8 cellular contexts compared by ENCODE assay signal in the genomic region with DNA sequence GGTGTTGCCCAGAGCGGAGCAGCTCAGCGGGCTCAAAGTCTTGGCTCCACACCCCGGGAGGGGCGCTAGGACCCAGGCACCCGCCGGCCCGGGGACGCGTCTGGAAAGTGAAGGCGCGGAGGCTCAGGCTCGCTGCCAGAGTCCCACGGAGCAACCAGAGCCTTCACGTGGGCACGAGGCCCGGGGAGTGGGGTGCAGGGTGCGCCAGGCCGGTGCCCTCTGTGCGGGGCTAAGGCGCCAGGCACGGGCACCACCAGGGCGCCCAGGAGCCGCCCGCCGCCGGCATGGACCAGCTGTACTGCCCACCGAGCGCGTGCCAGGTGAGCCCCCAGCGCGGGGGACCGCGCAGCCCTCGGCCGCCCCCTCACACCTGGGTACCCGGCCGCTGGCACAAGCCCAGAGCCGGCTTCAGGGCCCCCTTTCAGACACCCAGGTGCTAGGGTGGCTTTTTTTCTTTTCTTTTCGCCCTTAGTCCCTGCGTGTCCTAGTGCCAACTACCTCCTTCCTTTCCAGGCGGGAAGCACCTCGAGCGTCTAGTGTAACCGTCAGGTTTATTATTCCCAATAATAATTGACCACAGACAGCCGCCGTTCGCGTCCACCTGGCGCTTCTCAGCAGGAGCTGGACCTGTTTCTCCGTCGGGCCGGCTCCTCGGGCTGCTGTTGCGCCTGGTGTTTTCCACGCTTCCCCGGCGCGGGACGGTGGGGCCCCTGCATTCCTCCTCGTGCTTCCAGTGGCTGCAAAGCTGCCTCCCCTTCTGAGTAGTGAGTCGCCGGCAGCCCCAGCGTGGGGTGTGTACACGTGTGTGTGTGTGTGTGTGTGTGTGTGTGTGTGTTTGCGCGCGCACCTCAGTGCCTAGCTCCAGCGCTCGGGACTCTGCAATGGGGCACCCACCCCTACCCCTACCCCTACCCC. TPM values are rescaled to one million over a fixed set of nuclear protein-coding genes. Genes with fewer than 3 reads are reported as not detected.
DNase-seq lines count a peak whose midpoint lies in the region; ATAC-seq and TF ChIP-seq lines count a peak whose summit lies in the region.

No MANE protein-coding gene starts in this region.

- H3F3A ChIP-seq in SK-N-SH (replicated peaks; ENCODE audit: insufficient read depth), result no peaks in the 10 kb centered on the region

- H3K4me1 ChIP-seq in SK-N-SH (ENCODE audit: control insufficient read depth in 1 of 2, insufficient read depth in 2 of 2, low read depth in 1 of 2, low read length in 1 of 2) (peaks cover 0 to 4% of the 10 kb centered on the region in 2 experiments; a peak in 1 of 4 replicates), right cardiac atrium (ENCODE audit: control insufficient read depth, insufficient read depth, low read length) (peaks cover 3% of the 10 kb centered on the region)

- in situ Hi-C loops in G401 (cut with HindIII; ENCODE audit: low sequenced_read_pairs), result no loop called here

- H3K4me3 ChIP-seq in SK-N-SH (ENCODE audit: low read depth in 2 of 2, low read length in 1 of 2) (peak overlapping the region in 1 of 2 experiments; percentile 47; a peak in 2 of 4 replicates), right cardiac atrium (ENCODE audit: low read length) (peak overlapping the region; percentile 43), retinal pigment epithelial cell (ENCODE audit: low read length) (peak overlapping the region; percentile 43)

- H3K36me3 ChIP-seq in SK-N-SH (replicated peaks in 1 of 2; ENCODE audit: control insufficient read depth in 1 of 2, insufficient read depth in 2 of 2, low read length in 1 of 2), result no peaks in the 10 kb centered on the region

- POLR2A ChIA-PET in SK-N-SH (lab: Yijun Ruan, JAX), result no interaction called here

- H3K27me3 ChIP-seq in SK-N-SH (ENCODE audit: insufficient read depth) (peaks cover 33% of the 10 kb centered on the region), right cardiac atrium (ENCODE audit: control insufficient read depth, insufficient read depth) (no peaks in the 10 kb centered on the region)

- DNase-seq in G401 (ENCODE audit: low spot score) (peak; percentile 8), SK-N-SH (peak; percentile 73), right cardiac atrium (peak; percentile 65 to 82 (median 81)), retinal pigment epithelial cell (ENCODE audit: low read depth) (no peak), A172 (ENCODE audit: low spot score) (no peak)
- DNase-seq in stimulated activated CD4-positive, alpha-beta T cell treated with anti-CD3 and anti-CD28 coated beads, Interleukin-12 subunit alpha, Interleukin-12 subunit beta, amount 100 ng/mL, for 4 hours, result no peak

- TF ChIP-seq EP300 in SK-N-SH (IDR thresholded peaks at IDR 0.05; ENCODE audit: borderline replicate concordance in 1 of 2, low read depth in 1 of 2, low read length in 1 of 2), result no peak

- H3K4me1 Mint-ChIP-seq in activated T-helper 17 cell treated with anti-CD3 and anti-CD28 coated beads, Interleukin-2, amount 50 U/mL, for 72 hours, result no peaks in the 10 kb centered on the region

- peak overlapping the region; percentile 24; the same call in 1 of the 2 replicates for H3K4me2 ChIP-seq in SK-N-SH

- H3K9ac ChIP-seq in SK-N-SH, result no peak overlapping the region

- ATAC-seq in right cardiac atrium (peak; percentile 68 to 76), GM21825 (IDR thresholded peaks at IDR 0.05; ENCODE audit: unreplicated experiment) (no peak)
- ATAC-seq in activated T-helper 17 cell treated with anti-CD3 and anti-CD28 coated beads, Interleukin-2, amount 50 U/mL, for 72 hours (replicated peaks), result no peak

- H4K20me1 ChIP-seq in SK-N-SH (ENCODE audit: insufficient read depth), result no peaks in the 10 kb centered on the region

- H3K9me3 ChIP-seq in SK-N-SH (no peaks in the 10 kb centered on the region), right cardiac atrium (ENCODE audit: control insufficient read depth, low read length) (no peaks in the 10 kb centered on the region)

- intact Hi-C loops in right cardiac atrium (cut with DNase I), result no loop called here

- H3K9me2 ChIP-seq in SK-N-SH, result no peaks in the 10 kb centered on the region

- CTCF ChIA-PET in SK-N-SH (lab: Yijun Ruan, JAX), result interaction anchor here (1.2 to 1.6 kb wide), 2 partner anchors 9 to 35 kb away, joined by 3 to 4 read pairs; no protein-coding TSS in a partner anchor

- H3K27me3 Mint-ChIP-seq in activated T-helper 17 cell treated with anti-CD3 and anti-CD28 coated beads, Interleukin-2, amount 50 U/mL, for 72 hours, result peaks cover 42% of the 10 kb centered on the region

- WGBS in SK-N-SH (ENCODE audit: low lambda C conversion rate), result 17% methylated on average over 27 of the region's 69 CpGs
- WGBS in right cardiac atrium, result 1% methylated on average over 69 of the region's 69 CpGs

- no peak for TF ChIP-seq RAD21 in SK-N-SH (IDR thresholded peaks at IDR 0.05; ENCODE audit: low read length)

- H3K27ac ChIP-seq in SK-N-SH (ENCODE audit: low read depth in 2 of 2, low read length in 1 of 2), result no peak overlapping the region
- no peak overlapping the region for H3K27ac ChIP-seq in right cardiac atrium (ENCODE audit: low read length)

- no peak overlapping the region for H3K4me3 Mint-ChIP-seq in activated T-helper 17 cell treated with anti-CD3 and anti-CD28 coated beads, Interleukin-2, amount 50 U/mL, for 72 hours

- H3K27ac Mint-ChIP-seq in activated T-helper 17 cell treated with anti-CD3 and anti-CD28 coated beads, Interleukin-2, amount 50 U/mL, for 72 hours, result no peak overlapping the region

- TF ChIP-seq CTCF in SK-N-SH (IDR thresholded peaks at IDR 0.05), result no peak
- no peak for TF ChIP-seq CTCF in retinal pigment epithelial cell (conservative IDR thresholded peaks at IDR 0.05; ENCODE audit: low read depth, low read length)

- no peaks in the 10 kb centered on the region for H3K79me2 ChIP-seq in SK-N-SH (ENCODE audit: insufficient read depth)

- H3K9me3 Mint-ChIP-seq in activated T-helper 17 cell treated with anti-CD3 and anti-CD28 coated beads, Interleukin-2, amount 50 U/mL, for 72 hours, result no peaks in the 10 kb centered on the region

- H3K36me3 Mint-ChIP-seq in activated T-helper 17 cell treated with anti-CD3 and anti-CD28 coated beads, Interleukin-2, amount 50 U/mL, for 72 hours (ENCODE audit: low read depth), result no peaks in the 10 kb centered on the region

- H2AFZ ChIP-seq in SK-N-SH (ENCODE audit: low read depth), result no peak overlapping the region

TF ChIP-seq in SK-N-SH, 30 proteins besides CTCF, POLR2A, EP300 and RAD21 (continues in another document):
- no peak for TF ChIP-seq GABPA (IDR thresholded peaks at IDR 0.05; ENCODE audit: low read depth)
- TF ChIP-seq TAF1 (IDR thresholded peaks at IDR 0.05; ENCODE audit: borderline replicate concordance, low read depth, low read length), result no peak
- TF ChIP-seq, protein P1, sequence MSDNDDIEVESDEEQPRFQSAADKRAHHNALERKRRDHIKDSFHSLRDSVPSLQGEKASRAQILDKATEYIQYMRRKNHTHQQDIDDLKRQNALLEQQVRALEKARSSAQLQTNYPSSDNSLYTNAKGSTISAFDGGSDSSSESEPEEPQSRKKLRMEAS (IDR thresholded peaks at IDR 0.05; ENCODE audit: low read depth), result no peak
- TF ChIP-seq FOSL2 (IDR thresholded peaks at IDR 0.05; ENCODE audit: borderline replicate concordance, low read depth), result no peak
- TF ChIP-seq TCF12 (IDR thresholded peaks at IDR 0.05), result no peak
- TF ChIP-seq JUND (IDR thresholded peaks at IDR 0.05), result no peak
- TF ChIP-seq ELF1 (IDR thresholded peaks at IDR 0.05), result no peak
- TF ChIP-seq CHD2 (IDR thresholded peaks at IDR 0.05; ENCODE audit: low read length, partially characterized antibody), result no peak
- no peak for TF ChIP-seq RFX5 (IDR thresholded peaks at IDR 0.05; ENCODE audit: low read length)
- no peak for TF ChIP-seq NRF1 (IDR thresholded peaks at IDR 0.05; ENCODE audit: low read depth, low read length)
- TF ChIP-seq YY1 (IDR thresholded peaks at IDR 0.05; ENCODE audit: low read depth), result no peak
- TF ChIP-seq, protein P2, sequence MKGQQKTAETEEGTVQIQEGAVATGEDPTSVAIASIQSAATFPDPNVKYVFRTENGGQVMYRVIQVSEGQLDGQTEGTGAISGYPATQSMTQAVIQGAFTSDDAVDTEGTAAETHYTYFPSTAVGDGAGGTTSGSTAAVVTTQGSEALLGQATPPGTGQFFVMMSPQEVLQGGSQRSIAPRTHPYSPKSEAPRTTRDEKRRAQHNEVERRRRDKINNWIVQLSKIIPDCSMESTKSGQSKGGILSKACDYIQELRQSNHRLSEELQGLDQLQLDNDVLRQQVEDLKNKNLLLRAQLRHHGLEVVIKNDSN (IDR thresholded peaks at IDR 0.05; ENCODE audit: borderline replicate concordance, low read depth), result no peak
- TF ChIP-seq MEF2A (IDR thresholded peaks at IDR 0.05; ENCODE audit: borderline replicate concordance, low read depth), result no peak

RNA-seq across cellular contexts. Expression of a gene that starts 30.1 kb away (rescaled TPM):
- total RNA-seq in G401 (2014; rRNA removed; shearing (Covaris generic)), result 0.68 and 5.6 TPM in 2 replicates
- polyA plus RNA-seq in SK-N-SH (2012; rRNA removed) (not detected in 2 replicates), right cardiac atrium (15.1 TPM)
- 0.03 TPM in 2 replicates for polyA plus RNA-seq in SK-N-SH (2012; cell fraction: cytosol; rRNA removed)
- polyA plus RNA-seq in SK-N-SH (2012; cell fraction: nucleus; rRNA removed), result 0.08 TPM in 1 of 2 replicates, not detected in the other
- total RNA-seq in right cardiac atrium, result 10 to 100 TPM; 35.8 to 71.2 (median 46.5) TPM
- total RNA-seq in A172 (2014; rRNA removed; shearing (Covaris generic)), result 0.05 TPM in 1 of 2 replicates, not detected in the other
- total RNA-seq in activated T-helper 17 cell treated with anti-CD3 and anti-CD28 coated beads, Interleukin-2, amount 50 U/mL, for 72 hours, result not detected

Comparison
In these comparisons a context has a peak if more than half of its experiments do, and no peak if none do; other contexts are left out.
1. DNase-seq: peak in G401 (single experiment), SK-N-SH (single experiment) and right cardiac atrium (3 of 3); none in retinal pigment epithelial cell (single experiment), A172 (single experiment) and stimulated activated CD4-positive, alpha-beta T cell treated with anti-CD3 and anti-CD28 coated beads, Interleukin-12 subunit alpha, Interleukin-12 subunit beta, amount 100 ng/mL, for 4 hours (single experiment).
2. ATAC-seq: peak in right cardiac atrium (2 of 2); none in GM21825 (single experiment) and activated T-helper 17 cell treated with anti-CD3 and anti-CD28 coated beads, Interleukin-2, amount 50 U/mL, for 72 hours (single experiment).